In the genomic region with DNA sequence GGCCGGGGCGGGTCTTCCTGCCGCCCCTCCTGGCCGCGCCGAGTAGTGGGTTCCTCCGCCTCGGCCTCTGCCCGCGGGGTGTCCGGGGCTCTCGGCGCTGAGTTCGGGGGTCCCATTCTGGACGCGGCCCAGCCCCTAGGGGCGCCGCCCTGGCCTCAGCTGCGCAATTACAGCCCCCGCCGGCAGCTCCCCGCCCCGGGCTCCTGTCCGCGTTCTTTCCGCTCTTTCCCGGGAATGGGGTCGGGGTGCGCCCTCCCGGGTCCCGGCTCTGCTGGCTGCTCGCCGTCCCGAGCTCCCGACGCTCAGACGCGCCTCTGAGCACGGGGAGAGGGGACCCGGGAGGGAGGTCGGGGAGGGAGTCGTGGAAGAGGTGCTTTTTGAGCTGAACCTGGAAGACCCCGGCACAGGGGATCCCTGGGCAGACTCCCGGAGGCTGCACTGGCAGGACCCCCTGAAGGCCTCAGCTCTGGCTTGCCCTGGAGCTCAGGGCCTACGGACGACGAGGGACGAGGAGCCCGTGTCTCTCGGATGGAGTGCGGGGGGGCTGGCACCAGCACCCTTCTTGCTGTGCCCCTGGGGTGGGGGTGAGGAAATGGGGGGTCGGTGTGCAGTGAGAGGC, we compare ENCODE assay signal across 8 cellular contexts.
A peak's percentile ranks its signal among the peaks of the same experiment; 100 is the strongest.
DNase-seq lines count a peak whose midpoint lies in the region; ATAC-seq and TF ChIP-seq lines count a peak whose summit lies in the region.

No MANE protein-coding gene starts in this region.

- peaks cover 10% of the 10 kb centered on the region for H3K36me3 ChIP-seq in effector memory CD4-positive, alpha-beta T cell (ENCODE audit: control insufficient read depth, insufficient read depth, low read length)
- H3K36me3 ChIP-seq in neuron (ENCODE audit: insufficient read depth, low read length), result peaks cover 31% of the 10 kb centered on the region

- peaks cover 19% of the 10 kb centered on the region for H3K4me1 ChIP-seq in effector memory CD4-positive, alpha-beta T cell (ENCODE audit: control insufficient read depth, insufficient read depth, low read length, poor library complexity, severe bottlenecking)
- peaks cover 40% of the 10 kb centered on the region for H3K4me1 ChIP-seq in neuron (ENCODE audit: insufficient read depth, low read length)

- ATAC-seq in GM18909 (IDR thresholded peaks at IDR 0.05; ENCODE audit: poor library complexity, unreplicated experiment), result peak; percentile 12

- TF ChIP-seq RAD21 in Ishikawa (IDR thresholded peaks at IDR 0.05; ENCODE audit: low read depth), result no peak

- no peak overlapping the region for H2AFZ ChIP-seq in neuron (ENCODE audit: low read depth, low read length)

- DNase-seq in effector memory CD4-positive, alpha-beta T cell, result no peak
- DNase-seq in midbrain (lab: John Stamatoyannopoulos, UW), result no peak
- DNase-seq in SHP77 (lab: John Stamatoyannopoulos, UW), result no peak
- no peak for DNase-seq in activated effector memory CD4-positive, alpha-beta T cell treated with Interleukin-2 at 50 U/mL for 16 hours
- no peak for DNase-seq in DMS79 (lab: John Stamatoyannopoulos, UW)

- no peaks in the 10 kb centered on the region for H3K27me3 ChIP-seq in effector memory CD4-positive, alpha-beta T cell (replicated peaks; ENCODE audit: control insufficient read depth, insufficient read depth, low read length, poor library complexity, severe bottlenecking)
- H3K27me3 ChIP-seq in neuron (ENCODE audit: insufficient read depth, low read length), result no peaks in the 10 kb centered on the region

- no peak for TF ChIP-seq EP300 in Ishikawa (IDR thresholded peaks at IDR 0.05; ENCODE audit: borderline replicate concordance)

- H3K27ac ChIP-seq in effector memory CD4-positive, alpha-beta T cell (ENCODE audit: insufficient read depth, low read length, poor library complexity, severe bottlenecking), result no peak overlapping the region

- H3K4me3 ChIP-seq in effector memory CD4-positive, alpha-beta T cell (ENCODE audit: insufficient read depth, low read depth, low read length, poor library complexity, severe bottlenecking), result peak overlapping the region; percentile 60
- peak overlapping the region; percentile 95 for H3K4me3 ChIP-seq in neuron (ENCODE audit: low read length)

- no peaks in the 10 kb centered on the region for H3K9me3 ChIP-seq in effector memory CD4-positive, alpha-beta T cell (ENCODE audit: control insufficient read depth, low read length)
- H3K9me3 ChIP-seq in neuron (ENCODE audit: low read length), result no peaks in the 10 kb centered on the region

TF ChIP-seq in Ishikawa, 13 proteins besides CTCF, POLR2A, EP300 and RAD21:
- TF ChIP-seq, protein P1, sequence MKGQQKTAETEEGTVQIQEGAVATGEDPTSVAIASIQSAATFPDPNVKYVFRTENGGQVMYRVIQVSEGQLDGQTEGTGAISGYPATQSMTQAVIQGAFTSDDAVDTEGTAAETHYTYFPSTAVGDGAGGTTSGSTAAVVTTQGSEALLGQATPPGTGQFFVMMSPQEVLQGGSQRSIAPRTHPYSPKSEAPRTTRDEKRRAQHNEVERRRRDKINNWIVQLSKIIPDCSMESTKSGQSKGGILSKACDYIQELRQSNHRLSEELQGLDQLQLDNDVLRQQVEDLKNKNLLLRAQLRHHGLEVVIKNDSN (IDR thresholded peaks at IDR 0.05), result no peak
- TF ChIP-seq, protein P2, sequence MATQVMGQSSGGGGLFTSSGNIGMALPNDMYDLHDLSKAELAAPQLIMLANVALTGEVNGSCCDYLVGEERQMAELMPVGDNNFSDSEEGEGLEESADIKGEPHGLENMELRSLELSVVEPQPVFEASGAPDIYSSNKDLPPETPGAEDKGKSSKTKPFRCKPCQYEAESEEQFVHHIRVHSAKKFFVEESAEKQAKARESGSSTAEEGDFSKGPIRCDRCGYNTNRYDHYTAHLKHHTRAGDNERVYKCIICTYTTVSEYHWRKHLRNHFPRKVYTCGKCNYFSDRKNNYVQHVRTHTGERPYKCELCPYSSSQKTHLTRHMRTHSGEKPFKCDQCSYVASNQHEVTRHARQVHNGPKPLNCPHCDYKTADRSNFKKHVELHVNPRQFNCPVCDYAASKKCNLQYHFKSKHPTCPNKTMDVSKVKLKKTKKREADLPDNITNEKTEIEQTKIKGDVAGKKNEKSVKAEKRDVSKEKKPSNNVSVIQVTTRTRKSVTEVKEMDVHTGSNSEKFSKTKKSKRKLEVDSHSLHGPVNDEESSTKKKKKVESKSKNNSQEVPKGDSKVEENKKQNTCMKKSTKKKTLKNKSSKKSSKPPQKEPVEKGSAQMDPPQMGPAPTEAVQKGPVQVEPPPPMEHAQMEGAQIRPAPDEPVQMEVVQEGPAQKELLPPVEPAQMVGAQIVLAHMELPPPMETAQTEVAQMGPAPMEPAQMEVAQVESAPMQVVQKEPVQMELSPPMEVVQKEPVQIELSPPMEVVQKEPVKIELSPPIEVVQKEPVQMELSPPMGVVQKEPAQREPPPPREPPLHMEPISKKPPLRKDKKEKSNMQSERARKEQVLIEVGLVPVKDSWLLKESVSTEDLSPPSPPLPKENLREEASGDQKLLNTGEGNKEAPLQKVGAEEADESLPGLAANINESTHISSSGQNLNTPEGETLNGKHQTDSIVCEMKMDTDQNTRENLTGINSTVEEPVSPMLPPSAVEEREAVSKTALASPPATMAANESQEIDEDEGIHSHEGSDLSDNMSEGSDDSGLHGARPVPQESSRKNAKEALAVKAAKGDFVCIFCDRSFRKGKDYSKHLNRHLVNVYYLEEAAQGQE (IDR thresholded peaks at IDR 0.05; ENCODE audit: low read depth), result no peak
- no peak for TF ChIP-seq FOXM1 (IDR thresholded peaks at IDR 0.05; ENCODE audit: borderline replicate concordance, low read depth)
- TF ChIP-seq CEBPB (IDR thresholded peaks at IDR 0.05), result no peak
- TF ChIP-seq ZBTB7A (IDR thresholded peaks at IDR 0.05; ENCODE audit: low read depth), result peak; percentile 93
- TF ChIP-seq CREB1 (IDR thresholded peaks at IDR 0.05; ENCODE audit: low read depth), result no peak
- no peak for TF ChIP-seq TCF12 (IDR thresholded peaks at IDR 0.05; ENCODE audit: low read depth)
- no peak for TF ChIP-seq EGR1 (IDR thresholded peaks at IDR 0.05)
TF ChIP-seq in Ishikawa: peak in this region for 1.
